In genomic region chr12:85441025-85441424, GRCh38 we compare ENCODE assay signal across 16 cellular contexts.
DNase-seq lines count a peak whose midpoint lies in the region; ATAC-seq, FAIRE-seq and TF ChIP-seq lines count a peak whose summit lies in the region.
"Had no signal": no experiment of that assay in that cellular context is flagged by ENCODE, and none has a peak within 500 bp of the region (broad histone marks: within the 10 kb centered on the region; RNA-seq: fewer than 3 reads in every experiment).

No MANE protein-coding gene starts in this region.

- no peak for FAIRE-seq in A549 (lab: Jason Lieb, UNC)
- FAIRE-seq: G401.6, GM12892 had no signal

- H3K27ac ChIP-seq in A549 = no peak overlapping the region
- no peak overlapping the region for H3K27ac ChIP-seq in hepatocyte
- H3K27ac ChIP-seq: BLaER1, C4-2B had no signal

- ATAC-seq in A549 = no peak
- peak; percentile 66 for ATAC-seq in mucosa of descending colon
- no peak for ATAC-seq in HG03039 (IDR thresholded peaks at IDR 0.05; ENCODE audit: unreplicated experiment)
- ATAC-seq: CD8-positive, alpha-beta T cell had no signal

- H3K4me3 ChIP-seq in A549 (no peak overlapping the region), hepatocyte (no peak overlapping the region), mucosa of descending colon (no peak overlapping the region)
- H3K4me3 ChIP-seq: BLaER1, GM23338 had no signal

- CTCF ChIA-PET in A549 (lab: Yijun Ruan, JAX) = interaction anchor here (1.0 to 2.7 kb wide), 3 partner anchors 11 to 285 kb away, joined by 5 to 20 read pairs (median 5); no protein-coding TSS in a partner anchor

- POLR2A ChIA-PET in A549 (lab: Yijun Ruan, JAX) = no interaction called here

- peak overlapping the region; percentile 14; the same call in 1 of the 3 replicates for H3K4me2 ChIP-seq in A549
- H3K4me2 ChIP-seq in hepatocyte = peak overlapping the region; percentile 39
- H3K4me2 ChIP-seq: BLaER1, GM23338 had no signal

- no peaks in the 10 kb centered on the region for H3K36me3 ChIP-seq in hepatocyte (replicated peaks; ENCODE audit: insufficient read depth, low read depth)
- H3K36me3 ChIP-seq in mucosa of descending colon (ENCODE audit: low read depth) = no peaks in the 10 kb centered on the region
- H3K36me3 ChIP-seq: BLaER1 had no signal

- 0 out of 3 replicates have a peak, but pooled peaks cover 2% of the 10 kb centered on the region for H3K9me3 ChIP-seq in A549
- no peaks in the 10 kb centered on the region for H3K9me3 ChIP-seq in hepatocyte (ENCODE audit: low read depth)
- H3K9me3 ChIP-seq in mucosa of descending colon = no peaks in the 10 kb centered on the region
- H3K9me3 ChIP-seq: BLaER1 had no signal

- no peaks in the 10 kb centered on the region for H3K9me2 ChIP-seq in hepatocyte (replicated peaks; ENCODE audit: insufficient read depth)

- no peaks in the 10 kb centered on the region for H4K20me1 ChIP-seq in hepatocyte (ENCODE audit: insufficient read depth, poor library complexity, severe bottlenecking)
- H4K20me1 ChIP-seq: BLaER1 had no signal

- TF ChIP-seq RAD21 in A549 (conservative IDR thresholded peaks at IDR 0.05 in 1 of 2, IDR thresholded peaks at IDR 0.05 in 1 of 2) = no peak

- no peak for TF ChIP-seq POLR2A in A549 (IDR thresholded peaks at IDR 0.05; ENCODE audit: low read length)

- whole genome bisulfite sequencing in A549 (ENCODE audit: missing lambda C conversion rate) = 57% methylated on average over 3 of the region's 3 CpGs
- 60% methylated on average over 3 of the region's 3 CpGs for WGBS in hepatocyte (ENCODE audit: low lambda C conversion rate, missing lambda C conversion rate)

- H3K79me2 ChIP-seq in hepatocyte = no peaks in the 10 kb centered on the region

- H3K4me1 ChIP-seq in A549 (peaks cover 12% of the 10 kb centered on the region; the same call in 1 of the 3 replicates), hepatocyte (ENCODE audit: insufficient read depth) (peaks cover 8% of the 10 kb centered on the region), mucosa of descending colon (ENCODE audit: low read depth) (peaks cover 2% of the 10 kb centered on the region)
- H3K4me1 ChIP-seq: BLaER1 had no signal

- H2AFZ ChIP-seq in hepatocyte = no peak overlapping the region
- H2AFZ ChIP-seq: GM23338 had no signal

- TF ChIP-seq CTCF in A549 (IDR thresholded peaks at IDR 0.05) (no peak), hepatocyte (IDR thresholded peaks at IDR 0.05; ENCODE audit: poor library complexity) (no peak), mucosa of descending colon (IDR thresholded peaks at IDR 0.05) (no peak)

- DNase-seq in A549 (ENCODE audit: low read depth in 1 of 2, low spot score in 1 of 2) (no peak), hepatocyte (ENCODE audit: low spot score) (no peak), mucosa of descending colon (peak in 1 of 3 donors; percentile 36), NCI-H748 (lab: John Stamatoyannopoulos, UW; ENCODE audit: unreplicated experiment) (no peak)
- no peak for DNase-seq in stimulated activated CD4-positive, alpha-beta T cell treated with anti-CD3 and anti-CD28 coated beads, Interleukin-12 subunit alpha, Interleukin-12 subunit beta, amount 100 ng/mL, for 4 hours
- DNase-seq: CD4-positive, CD25-positive, alpha-beta regulatory T cell; CD8-positive, alpha-beta T cell; DMS153; DND-41; H9 had no signal

- TF ChIP-seq EP300 in A549 (IDR thresholded peaks at IDR 0.05) = no peak

- H3K27me3 ChIP-seq in hepatocyte = no peaks in the 10 kb centered on the region
- H3K27me3 ChIP-seq: BLaER1 had no signal

- intact Hi-C loops in mucosa of descending colon (cut with DNase I, micrococcal nuclease) = no loop called here

TF ChIP-seq in A549, 52 proteins besides CTCF, POLR2A, EP300 and RAD21:
- TF ChIP-seq ZC3H11A (IDR thresholded peaks at IDR 0.05) (no peak), MAX (IDR thresholded peaks at IDR 0.05) (no peak), HOXA7 (CRISPR knock-in tag; IDR thresholded peaks at IDR 0.05) (no peak), JUN (IDR thresholded peaks at IDR 0.05) (no peak)
